In genomic region chr10:91797874-91798735, GRCh38 we compare ENCODE assay signal across 1 cellular context.
TF ChIP-seq lines count a peak whose summit lies in the region.

Gene TNKS2 (plus strand): TSS chr10:91798426. CDS start chr10:91798691, 265 bp downstream.

TF ChIP-seq in WTC11, 78 proteins besides CTCF, POLR2A, EP300 and RAD21 (continued from another document):
- TF ChIP-seq AFF4 (CRISPR knock-in tag; IDR thresholded peaks at IDR 0.05; ENCODE audit: borderline replicate concordance) (peak; percentile 80; the same call in 1 of the 2 replicates), ZNF671 (CRISPR knock-in tag; IDR thresholded peaks at IDR 0.05) (no peak), IRF1 (CRISPR knock-in tag; IDR thresholded peaks at IDR 0.05) (peak; percentile 76; the same call in 1 of the 2 replicates), HMGXB4 (CRISPR knock-in tag; IDR thresholded peaks at IDR 0.05) (peak; percentile 73; the same call in 1 of the 2 replicates), E2F4 (CRISPR knock-in tag; IDR thresholded peaks at IDR 0.05; ENCODE audit: borderline replicate concordance, low read depth) (peak; percentile 85), ZBTB21 (CRISPR knock-in tag; IDR thresholded peaks at IDR 0.05; ENCODE audit: borderline replicate concordance) (peak; percentile 83; the same call in 1 of the 2 replicates), TCF7 (CRISPR knock-in tag; IDR thresholded peaks at IDR 0.05; ENCODE audit: low read depth) (0 out of 2 replicates have a peak, but pooled peaks have one; percentile 11), ZNF423 (CRISPR knock-in tag; IDR thresholded peaks at IDR 0.05) (no peak), OVOL2 (CRISPR knock-in tag; IDR thresholded peaks at IDR 0.05; ENCODE audit: borderline replicate concordance) (no peak), ZSCAN18 (CRISPR knock-in tag; IDR thresholded peaks at IDR 0.05) (no peak), JUN (CRISPR knock-in tag; IDR thresholded peaks at IDR 0.05) (no peak), MYBL2 (CRISPR knock-in tag; IDR thresholded peaks at IDR 0.05) (peak; percentile 8; the same call in 1 of the 2 replicates), ESRRA (CRISPR knock-in tag; IDR thresholded peaks at IDR 0.05; ENCODE audit: borderline replicate concordance) (peak; percentile 50; the same call in 1 of the 2 replicates), TP53 (CRISPR knock-in tag; IDR thresholded peaks at IDR 0.05) (peak; percentile 92), ETV6 (CRISPR knock-in tag; IDR thresholded peaks at IDR 0.05) (peak; percentile 85; the same call in 1 of the 2 replicates), MLX (CRISPR knock-in tag; IDR thresholded peaks at IDR 0.05) (0 out of 2 replicates have a peak, but pooled peaks have one; percentile 74), FOXK1 (CRISPR knock-in tag; IDR thresholded peaks at IDR 0.05) (peak; percentile 92), ZNF317 (CRISPR knock-in tag; IDR thresholded peaks at IDR 0.05; ENCODE audit: borderline replicate concordance, low read depth) (no peak), SMAD4 (CRISPR knock-in tag; IDR thresholded peaks at IDR 0.05) (no peak), GABPB1 (CRISPR knock-in tag; IDR thresholded peaks at IDR 0.05) (peak; percentile 62; the same call in 1 of the 2 replicates), CREM (CRISPR knock-in tag; IDR thresholded peaks at IDR 0.05) (peak; percentile 73), ZNF232 (CRISPR knock-in tag; IDR thresholded peaks at IDR 0.05) (0 out of 2 replicates have a peak, but pooled peaks have one; percentile 7), ZBTB43 (CRISPR knock-in tag; IDR thresholded peaks at IDR 0.05) (0 out of 2 replicates have a peak, but pooled peaks have one; percentile 49), PRRX2 (CRISPR knock-in tag; IDR thresholded peaks at IDR 0.05) (no peak), SMAD3 (CRISPR knock-in tag; IDR thresholded peaks at IDR 0.05; ENCODE audit: borderline replicate concordance) (no peak; the same call in 1 of the 2 replicates), E2F5 (CRISPR knock-in tag; IDR thresholded peaks at IDR 0.05) (peak; percentile 94), SP1 (CRISPR knock-in tag; conservative IDR thresholded peaks at IDR 0.05) (no peak), MAX (CRISPR knock-in tag; IDR thresholded peaks at IDR 0.05) (peak; percentile 93), ZNF121 (CRISPR knock-in tag; IDR thresholded peaks at IDR 0.05) (no peak), ZNF263 (CRISPR knock-in tag; IDR thresholded peaks at IDR 0.05; ENCODE audit: low read depth) (peak; percentile 14; the same call in 1 of the 2 replicates), FOXP4 (CRISPR knock-in tag; IDR thresholded peaks at IDR 0.05) (peak; percentile 76; the same call in 1 of the 2 replicates), FOXP1 (CRISPR knock-in tag; IDR thresholded peaks at IDR 0.05; ENCODE audit: borderline replicate concordance) (peak; percentile 31; the same call in 1 of the 2 replicates), ZNF281 (CRISPR knock-in tag; IDR thresholded peaks at IDR 0.05) (peak; percentile 73; the same call in 1 of the 2 replicates), ZMAT4 (CRISPR knock-in tag; IDR thresholded peaks at IDR 0.05) (no peak)
TF ChIP-seq in WTC11: peak in this region for 29.
